1 cellular context compared by ENCODE assay signal in the genomic region with DNA sequence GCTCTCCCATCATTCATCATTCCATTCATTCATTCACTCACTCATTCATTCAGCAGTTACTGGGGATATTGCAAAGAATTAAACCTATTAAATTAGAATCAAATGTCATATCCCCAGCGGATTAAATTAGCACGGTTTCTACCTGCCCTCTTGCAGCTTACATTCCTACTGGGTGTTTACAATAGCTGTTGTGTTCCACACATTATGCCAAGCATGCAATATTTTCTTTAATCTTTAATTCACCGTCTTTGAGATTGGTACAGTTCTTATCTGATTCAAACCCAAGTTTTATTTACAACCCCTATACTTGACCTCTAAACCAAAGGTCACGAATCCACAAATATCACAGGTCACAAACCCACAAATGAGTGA.
TF ChIP-seq lines count a peak whose summit lies in the region.

No MANE protein-coding gene starts in this region.

TF ChIP-seq in liver, 16 proteins besides CTCF, POLR2A, EP300 and RAD21 (continued from another document):
- TF ChIP-seq NR2F2 (IDR thresholded peaks at IDR 0.05) (no peak), FOXA1 (IDR thresholded peaks at IDR 0.05) (no peak), RXRA (IDR thresholded peaks at IDR 0.05) (no peak), HNF4G (IDR thresholded peaks at IDR 0.05) (no peak)
- TF ChIP-seq, protein P1, sequence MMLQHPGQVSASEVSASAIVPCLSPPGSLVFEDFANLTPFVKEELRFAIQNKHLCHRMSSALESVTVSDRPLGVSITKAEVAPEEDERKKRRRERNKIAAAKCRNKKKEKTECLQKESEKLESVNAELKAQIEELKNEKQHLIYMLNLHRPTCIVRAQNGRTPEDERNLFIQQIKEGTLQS (IDR thresholded peaks at IDR 0.05): no peak
